In the genomic region with DNA sequence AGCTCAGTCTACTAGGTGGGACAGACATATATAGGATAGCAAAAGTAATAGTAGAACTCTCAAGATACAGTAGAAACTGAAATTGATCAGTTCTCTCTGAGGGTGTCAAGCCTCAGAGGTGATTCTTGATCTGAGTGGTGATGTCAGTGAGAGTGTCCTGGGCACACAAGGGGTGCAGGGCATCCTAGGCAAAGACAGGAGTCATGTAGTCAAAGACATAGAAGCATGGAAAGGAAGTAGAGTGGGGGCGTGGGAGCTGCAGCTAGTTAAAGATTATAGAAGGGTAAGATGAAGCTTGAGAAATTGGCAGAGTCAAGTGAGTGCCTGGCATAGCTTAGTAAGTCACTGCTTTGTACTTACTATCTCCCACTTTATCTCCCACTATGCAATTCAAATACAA, we compare ENCODE assay signal across 1 cellular context.
TF ChIP-seq lines count a peak whose summit lies in the region.

No MANE protein-coding gene starts in this region.

TF ChIP-seq in GM12878, 131 proteins besides CTCF, POLR2A, EP300 and RAD21:
- TF ChIP-seq, protein P1, sequence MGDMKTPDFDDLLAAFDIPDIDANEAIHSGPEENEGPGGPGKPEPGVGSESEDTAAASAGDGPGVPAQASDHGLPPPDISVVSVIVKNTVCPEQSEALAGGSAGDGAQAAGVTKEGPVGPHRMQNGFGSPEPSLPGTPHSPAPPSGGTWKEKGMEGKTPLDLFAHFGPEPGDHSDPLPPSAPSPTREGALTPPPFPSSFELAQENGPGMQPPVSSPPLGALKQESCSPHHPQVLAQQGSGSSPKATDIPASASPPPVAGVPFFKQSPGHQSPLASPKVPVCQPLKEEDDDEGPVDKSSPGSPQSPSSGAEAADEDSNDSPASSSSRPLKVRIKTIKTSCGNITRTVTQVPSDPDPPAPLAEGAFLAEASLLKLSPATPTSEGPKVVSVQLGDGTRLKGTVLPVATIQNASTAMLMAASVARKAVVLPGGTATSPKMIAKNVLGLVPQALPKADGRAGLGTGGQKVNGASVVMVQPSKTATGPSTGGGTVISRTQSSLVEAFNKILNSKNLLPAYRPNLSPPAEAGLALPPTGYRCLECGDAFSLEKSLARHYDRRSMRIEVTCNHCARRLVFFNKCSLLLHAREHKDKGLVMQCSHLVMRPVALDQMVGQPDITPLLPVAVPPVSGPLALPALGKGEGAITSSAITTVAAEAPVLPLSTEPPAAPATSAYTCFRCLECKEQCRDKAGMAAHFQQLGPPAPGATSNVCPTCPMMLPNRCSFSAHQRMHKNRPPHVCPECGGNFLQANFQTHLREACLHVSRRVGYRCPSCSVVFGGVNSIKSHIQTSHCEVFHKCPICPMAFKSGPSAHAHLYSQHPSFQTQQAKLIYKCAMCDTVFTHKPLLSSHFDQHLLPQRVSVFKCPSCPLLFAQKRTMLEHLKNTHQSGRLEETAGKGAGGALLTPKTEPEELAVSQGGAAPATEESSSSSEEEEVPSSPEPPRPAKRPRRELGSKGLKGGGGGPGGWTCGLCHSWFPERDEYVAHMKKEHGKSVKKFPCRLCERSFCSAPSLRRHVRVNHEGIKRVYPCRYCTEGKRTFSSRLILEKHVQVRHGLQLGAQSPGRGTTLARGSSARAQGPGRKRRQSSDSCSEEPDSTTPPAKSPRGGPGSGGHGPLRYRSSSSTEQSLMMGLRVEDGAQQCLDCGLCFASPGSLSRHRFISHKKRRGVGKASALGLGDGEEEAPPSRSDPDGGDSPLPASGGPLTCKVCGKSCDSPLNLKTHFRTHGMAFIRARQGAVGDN (IDR thresholded peaks at IDR 0.05): no peak
- TF ChIP-seq, protein P2, sequence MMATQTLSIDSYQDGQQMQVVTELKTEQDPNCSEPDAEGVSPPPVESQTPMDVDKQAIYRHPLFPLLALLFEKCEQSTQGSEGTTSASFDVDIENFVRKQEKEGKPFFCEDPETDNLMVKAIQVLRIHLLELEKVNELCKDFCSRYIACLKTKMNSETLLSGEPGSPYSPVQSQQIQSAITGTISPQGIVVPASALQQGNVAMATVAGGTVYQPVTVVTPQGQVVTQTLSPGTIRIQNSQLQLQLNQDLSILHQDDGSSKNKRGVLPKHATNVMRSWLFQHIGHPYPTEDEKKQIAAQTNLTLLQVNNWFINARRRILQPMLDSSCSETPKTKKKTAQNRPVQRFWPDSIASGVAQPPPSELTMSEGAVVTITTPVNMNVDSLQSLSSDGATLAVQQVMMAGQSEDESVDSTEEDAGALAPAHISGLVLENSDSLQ (IDR thresholded peaks at IDR 0.05): no peak
- TF ChIP-seq ATF7 (IDR thresholded peaks at IDR 0.05; ENCODE audit: low read depth): peak; percentile 57
- TF ChIP-seq, protein P3, sequence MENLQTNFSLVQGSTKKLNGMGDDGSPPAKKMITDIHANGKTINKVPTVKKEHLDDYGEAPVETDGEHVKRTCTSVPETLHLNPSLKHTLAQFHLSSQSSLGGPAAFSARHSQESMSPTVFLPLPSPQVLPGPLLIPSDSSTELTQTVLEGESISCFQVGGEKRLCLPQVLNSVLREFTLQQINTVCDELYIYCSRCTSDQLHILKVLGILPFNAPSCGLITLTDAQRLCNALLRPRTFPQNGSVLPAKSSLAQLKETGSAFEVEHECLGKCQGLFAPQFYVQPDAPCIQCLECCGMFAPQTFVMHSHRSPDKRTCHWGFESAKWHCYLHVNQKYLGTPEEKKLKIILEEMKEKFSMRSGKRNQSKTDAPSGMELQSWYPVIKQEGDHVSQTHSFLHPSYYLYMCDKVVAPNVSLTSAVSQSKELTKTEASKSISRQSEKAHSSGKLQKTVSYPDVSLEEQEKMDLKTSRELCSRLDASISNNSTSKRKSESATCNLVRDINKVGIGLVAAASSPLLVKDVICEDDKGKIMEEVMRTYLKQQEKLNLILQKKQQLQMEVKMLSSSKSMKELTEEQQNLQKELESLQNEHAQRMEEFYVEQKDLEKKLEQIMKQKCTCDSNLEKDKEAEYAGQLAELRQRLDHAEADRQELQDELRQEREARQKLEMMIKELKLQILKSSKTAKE (IDR thresholded peaks at IDR 0.05; ENCODE audit: low read depth, poor library complexity, severe bottlenecking): no peak
- no peak for TF ChIP-seq RB1 (IDR thresholded peaks at IDR 0.05; ENCODE audit: borderline replicate concordance)
- 0 out of 4 replicates have a peak, but pooled peaks of 1 of the 2 experiments have one; percentile 13 for TF ChIP-seq IKZF2 (IDR thresholded peaks at IDR 0.05)
